ENCODE assay signal across 8 cellular contexts in the genomic region with DNA sequence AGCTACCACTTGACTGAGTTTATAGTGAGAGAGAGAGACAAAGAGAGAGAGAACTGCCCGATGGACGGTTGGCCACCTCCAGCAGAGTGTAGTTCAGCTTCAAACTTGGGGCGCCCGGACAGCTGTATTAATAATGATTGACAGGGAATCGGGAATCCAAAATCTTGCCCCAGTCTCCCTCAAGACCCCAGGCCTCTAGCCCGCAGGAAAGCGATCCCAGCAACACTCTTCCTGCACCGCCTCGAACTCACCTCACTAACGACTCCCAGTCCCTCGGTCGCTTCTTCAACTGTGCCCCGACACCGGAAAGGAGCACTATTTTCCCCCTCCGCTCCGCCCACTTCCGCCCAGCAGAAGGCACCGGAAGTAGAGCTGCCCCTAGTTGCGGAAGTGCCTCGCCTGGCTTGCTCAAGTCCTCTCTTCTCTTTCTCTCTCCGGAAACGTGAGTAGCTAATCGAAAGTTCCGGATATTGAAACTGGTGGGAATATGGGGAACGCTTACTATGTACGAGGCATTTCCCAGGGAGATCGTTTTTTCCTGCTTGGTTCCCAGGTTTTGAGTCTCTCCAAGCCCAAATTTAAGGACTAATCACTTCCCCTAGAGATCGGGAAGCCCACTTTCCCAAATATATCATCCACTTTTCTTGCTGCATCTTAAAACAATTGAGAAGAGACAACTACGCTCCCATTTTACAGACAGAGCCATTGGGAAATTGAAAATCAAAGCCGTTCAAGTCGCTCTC.
DNase-seq lines count a peak whose midpoint lies in the region; ATAC-seq lines count a peak whose summit lies in the region.

A gene with protein sequence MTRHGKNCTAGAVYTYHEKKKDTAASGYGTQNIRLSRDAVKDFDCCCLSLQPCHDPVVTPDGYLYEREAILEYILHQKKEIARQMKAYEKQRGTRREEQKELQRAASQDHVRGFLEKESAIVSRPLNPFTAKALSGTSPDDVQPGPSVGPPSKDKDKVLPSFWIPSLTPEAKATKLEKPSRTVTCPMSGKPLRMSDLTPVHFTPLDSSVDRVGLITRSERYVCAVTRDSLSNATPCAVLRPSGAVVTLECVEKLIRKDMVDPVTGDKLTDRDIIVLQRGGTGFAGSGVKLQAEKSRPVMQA (minus strand): TSS at position 293 of the 743 bp plus-strand sequence. CDS start 19,865 bp downstream, outside the sequence.

- H3K27ac ChIP-seq in caudate nucleus (ENCODE audit: low read depth, low read length), result peak within 1 kb of the TSS; percentile 76

- in situ Hi-C loops in ACHN (cut with HindIII; ENCODE audit: low pct_ligation_motif_present, low pct_unique_long_range_greater_than_20kb, low sequenced_read_pairs), result no loop called here

- ATAC-seq in GM18907 (IDR thresholded peaks at IDR 0.05; ENCODE audit: unreplicated experiment) (peak; percentile 89), HG03159 (IDR thresholded peaks at IDR 0.05; ENCODE audit: unreplicated experiment) (peak; percentile 90)

- peak; percentile 94 for DNase-seq in ACHN
- DNase-seq in NCI-H446 (lab: John Stamatoyannopoulos, UW), result peak; percentile 97 to 98
- DNase-seq in activated CD4-positive, CD25-positive, alpha-beta regulatory T cell (lab: John Stamatoyannopoulos, UW), result peak; percentile 89 to 92 (median 90)
- peak; percentile 32 to 97 (median 89) for DNase-seq in caudate nucleus (lab: John Stamatoyannopoulos, UW)
- peak; percentile 97 for DNase-seq in iris pigment epithelial cell (ENCODE audit: low read depth)
- DNase-seq in stimulated activated CD4-positive, alpha-beta T cell treated with anti-CD3 and anti-CD28 coated beads, Interleukin-12 subunit alpha, Interleukin-12 subunit beta, amount 100 ng/mL, for 24 hours (ENCODE audit: low read depth in 2 of 2), result peak; percentile 95 to 97

Comparison
In these comparisons a context has a peak if more than half of its experiments do, and no peak if none do; other contexts are left out.
1. Peak in every context shown above with its lines: DNase-seq, ATAC-seq and H3K27ac ChIP-seq.